25 cellular contexts compared by ENCODE assay signal in the genomic region with DNA sequence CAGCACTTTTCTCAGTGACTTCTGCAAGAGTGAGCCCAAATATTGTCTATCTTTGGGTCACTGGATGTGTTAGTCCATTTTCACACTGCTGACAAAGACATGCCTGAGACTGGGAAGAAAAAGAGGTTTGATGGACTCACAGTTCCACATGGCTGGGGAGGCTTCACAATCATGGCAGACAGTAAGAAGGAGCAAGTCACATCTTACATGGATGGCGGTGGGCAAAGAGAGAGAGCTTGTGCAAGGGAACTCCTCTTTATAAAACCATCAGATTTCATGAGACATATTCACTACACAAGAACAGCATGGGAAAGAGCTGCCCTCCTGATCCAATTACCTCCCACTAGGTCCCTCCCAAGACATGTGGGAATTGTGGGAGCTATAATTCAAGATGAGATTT. TPM values are rescaled to one million over a fixed set of nuclear protein-coding genes. Genes with fewer than 3 reads are reported as not detected.
"Had no signal": no experiment of that assay in that cellular context is flagged by ENCODE, and none has a peak within 500 bp of the region (broad histone marks: within the 10 kb centered on the region; RNA-seq: fewer than 3 reads in every experiment).

No MANE protein-coding gene starts in this region.

- H3K4me3 ChIP-seq: esophagus muscularis mucosa, thoracic aorta, uterus had no signal

- H3K27ac ChIP-seq: esophagus muscularis mucosa, thoracic aorta, uterus had no signal

- H3K9me3 ChIP-seq: esophagus muscularis mucosa, thoracic aorta, uterus had no signal

- H3K36me3 ChIP-seq: esophagus muscularis mucosa, thoracic aorta, uterus had no signal

- H3K36me3 Mint-ChIP-seq: activated CD8-positive, alpha-beta memory T cell treated with anti-CD3 and anti-CD28 coated beads, Interleukin-2, amount 10 ng/mL, durations not matched to agents 7 days and 5 days; memory B cell; natural killer cell treated with Interleukin-12 subunit alpha and Interleukin-12 subunit beta and Interleukin-15 and Interleukin-18, amount 100 ng/mL, for 72 hours; stimulated activated effector memory CD8-positive, alpha-beta T cell treated with anti-CD3 and anti-CD28 coated beads, Interleukin-12 subunit alpha, Interleukin-12 subunit beta, amount 100 ng/mL, for 72 hours had no signal

- H3K27me3 ChIP-seq: esophagus muscularis mucosa, uterus had no signal

- H3K9me3 Mint-ChIP-seq: activated naive CD4-positive, alpha-beta T cell treated with anti-CD3 and anti-CD28 coated beads, Interleukin-2, amount 50 U/mL, for 72 hours; activated T-helper 2 cell treated with anti-CD3 and anti-CD28 coated beads, Interferon-gamma antibody, Interleukin-2, Interleukin-4, amounts not matched to agents 10 μg/mL and 5 μg/mL and 100 μg/mL, durations not matched to agents 14 hours and 24 hours and 36 hours; central memory CD8-positive, alpha-beta T cell; memory B cell; natural killer cell treated with Interleukin-12 subunit alpha and Interleukin-12 subunit beta and Interleukin-15 and Interleukin-18, amount 100 ng/mL, for 72 hours; stimulated activated effector memory CD8-positive, alpha-beta T cell treated with anti-CD3 and anti-CD28 coated beads, Interleukin-12 subunit alpha, Interleukin-12 subunit beta, amount 100 ng/mL, for 72 hours; stimulated activated naive CD8-positive, alpha-beta T cell treated with anti-CD3 and anti-CD28 coated beads, Interleukin-15, Interleukin-2, amounts not matched to agents 100 ng/mL and 50 ng/mL, for 24 hours had no signal

- H3K4me1 ChIP-seq: uterus had no signal

- ATAC-seq: activated CD4-positive, alpha-beta T cell treated with anti-CD3 and anti-CD28 coated beads for 36 hours; activated CD8-positive, alpha-beta memory T cell treated with anti-CD3 and anti-CD28 coated beads, Interleukin-2, amount 10 ng/mL, durations not matched to agents 7 days and 5 days; activated CD8-positive, alpha-beta T cell treated with anti-CD3 and anti-CD28 coated beads, Interleukin-2, amount 10 ng/mL, durations not matched to agents 7 days and 5 days; activated naive CD4-positive, alpha-beta T cell treated with anti-CD3 and anti-CD28 coated beads, Interleukin-2, amount 50 U/mL, for 72 hours; natural killer cell treated with Interleukin-12 subunit alpha and Interleukin-12 subunit beta and Interleukin-15 and Interleukin-18, amount 100 ng/mL, for 72 hours; right cardiac atrium; stimulated activated effector memory CD8-positive, alpha-beta T cell treated with anti-CD3 and anti-CD28 coated beads, Interleukin-12 subunit alpha, Interleukin-12 subunit beta, amount 100 ng/mL, for 72 hours had no signal

- H3K27ac Mint-ChIP-seq: activated CD4-positive, alpha-beta T cell treated with anti-CD3 and anti-CD28 coated beads for 36 hours; activated CD8-positive, alpha-beta memory T cell treated with anti-CD3 and anti-CD28 coated beads, Interleukin-2, amount 10 ng/mL, durations not matched to agents 7 days and 5 days; activated CD8-positive, alpha-beta T cell treated with anti-CD3 and anti-CD28 coated beads, Interleukin-2, amount 10 ng/mL, durations not matched to agents 7 days and 5 days; activated naive CD4-positive, alpha-beta T cell treated with anti-CD3 and anti-CD28 coated beads, Interleukin-2, amount 50 U/mL, for 72 hours; activated T-helper 2 cell treated with anti-CD3 and anti-CD28 coated beads, Interferon-gamma antibody, Interleukin-2, Interleukin-4, amounts not matched to agents 10 μg/mL and 5 μg/mL and 100 μg/mL, durations not matched to agents 14 hours and 24 hours and 36 hours; dendritic cell treated with granulocyte-macrophage colony-stimulating factor and Interleukin-4, amounts not matched to agents 40 ng/mL and 50 ng/mL, for 4 days; memory B cell; natural killer cell treated with Interleukin-12 subunit alpha and Interleukin-12 subunit beta and Interleukin-15 and Interleukin-18, amount 100 ng/mL, for 72 hours; stimulated activated effector memory CD8-positive, alpha-beta T cell treated with anti-CD3 and anti-CD28 coated beads, Interleukin-12 subunit alpha, Interleukin-12 subunit beta, amount 100 ng/mL, for 72 hours; stimulated activated naive CD8-positive, alpha-beta T cell treated with anti-CD3 and anti-CD28 coated beads, Interleukin-15, Interleukin-2, amounts not matched to agents 100 ng/mL and 50 ng/mL, for 24 hours had no signal

- DNase-seq: activated CD4-positive, alpha-beta T cell treated with anti-CD3 and anti-CD28 coated beads for 36 hours; activated CD4-positive, CD25-positive, alpha-beta regulatory T cell; activated CD8-positive, alpha-beta memory T cell treated with anti-CD3 and anti-CD28 coated beads, Interleukin-2, amount 10 ng/mL, durations not matched to agents 7 days and 5 days; activated CD8-positive, alpha-beta T cell treated with anti-CD3 and anti-CD28 coated beads, Interleukin-2, amount 10 ng/mL, durations not matched to agents 7 days and 5 days; activated naive CD4-positive, alpha-beta T cell; activated T-cell treated with anti-CD3 and anti-CD28 coated beads, Interleukin-2, amount 50 U/mL, for 48 hours; effector CD4-positive, alpha-beta T cell; left cardiac atrium; posterior cingulate gyrus; right cardiac atrium; stimulated activated CD4-positive, alpha-beta T cell treated with anti-CD3 and anti-CD28 coated beads, Interleukin-4, amount 100 ng/mL, for 24 hours; uterus had no signal

- FAIRE-seq: bronchial epithelial cell, frontal cortex, islet of Langerhans had no signal

- H3K4me1 Mint-ChIP-seq: activated CD4-positive, alpha-beta T cell treated with anti-CD3 and anti-CD28 coated beads for 36 hours; activated CD8-positive, alpha-beta memory T cell treated with anti-CD3 and anti-CD28 coated beads, Interleukin-2, amount 10 ng/mL, durations not matched to agents 7 days and 5 days; central memory CD8-positive, alpha-beta T cell had no signal

- H3K4me3 Mint-ChIP-seq: activated CD4-positive, alpha-beta T cell treated with anti-CD3 and anti-CD28 coated beads for 36 hours; activated CD8-positive, alpha-beta memory T cell treated with anti-CD3 and anti-CD28 coated beads, Interleukin-2, amount 10 ng/mL, durations not matched to agents 7 days and 5 days; activated CD8-positive, alpha-beta T cell treated with anti-CD3 and anti-CD28 coated beads, Interleukin-2, amount 10 ng/mL, durations not matched to agents 7 days and 5 days; central memory CD8-positive, alpha-beta T cell; dendritic cell treated with granulocyte-macrophage colony-stimulating factor and Interleukin-4, amounts not matched to agents 40 ng/mL and 50 ng/mL, for 4 days; memory B cell; natural killer cell treated with Interleukin-12 subunit alpha and Interleukin-12 subunit beta and Interleukin-15 and Interleukin-18, amount 100 ng/mL, for 72 hours; stimulated activated effector memory CD8-positive, alpha-beta T cell treated with anti-CD3 and anti-CD28 coated beads, Interleukin-12 subunit alpha, Interleukin-12 subunit beta, amount 100 ng/mL, for 72 hours; stimulated activated naive CD8-positive, alpha-beta T cell treated with anti-CD3 and anti-CD28 coated beads, Interleukin-15, Interleukin-2, amounts not matched to agents 100 ng/mL and 50 ng/mL, for 24 hours had no signal

RNA-seq across cellular contexts. Expression of gene HSPA12A, which starts 6.1 kb away (rescaled TPM):
- total RNA-seq: activated CD8-positive, alpha-beta memory T cell treated with anti-CD3 and anti-CD28 coated beads, Interleukin-2, amount 10 ng/mL, durations not matched to agents 7 days and 5 days; activated CD8-positive, alpha-beta T cell treated with anti-CD3 and anti-CD28 coated beads, Interleukin-2, amount 10 ng/mL, durations not matched to agents 7 days and 5 days had no signal
